Comparison of ENCODE assay signal across 11 cellular contexts in genomic region chr4:187478292-187479205, GRCh38.
DNase-seq lines count a peak whose midpoint lies in the region; ATAC-seq and TF ChIP-seq lines count a peak whose summit lies in the region.
"Had no signal": no experiment of that assay in that cellular context is flagged by ENCODE, and none has a peak within 500 bp of the region (broad histone marks: within the 10 kb centered on the region; RNA-seq: fewer than 3 reads in every experiment).

No MANE protein-coding gene starts in this region.

- no TSS peak for BruUV-seq in MCF 10A (replicated peaks; lab: Mats Ljungman, UMichigan)

- no peak for ATAC-seq in GM21526 (IDR thresholded peaks at IDR 0.05; ENCODE audit: low FRiP score, unreplicated experiment)
- no peak for ATAC-seq in stimulated activated effector memory CD8-positive, alpha-beta T cell treated with anti-CD3 and anti-CD28 coated beads, Interleukin-12 subunit alpha, Interleukin-12 subunit beta, amount 100 ng/mL, for 72 hours
- ATAC-seq: activated CD4-positive, CD25-positive, alpha-beta regulatory T cell treated with anti-CD3 and anti-CD28 coated beads, Interleukin-2, amount 50 U/mL, for 24 hours had no signal

- POLR2A ChIA-PET in MCF 10A (lab: Yijun Ruan, JAX): interaction anchor here (0.6 to 1.1 kb wide), 4 partner anchors 10 to 1364 kb away, joined by 3 to 4 read pairs (median 3); no protein-coding TSS in a partner anchor

- peak overlapping the region in 1 of 3 donors; percentile 8 for H3K4me3 ChIP-seq in breast epithelium
- no peak overlapping the region for H3K4me3 ChIP-seq in transverse colon

- H3K4me1 ChIP-seq in breast epithelium (peaks cover 0 to 3% of the 10 kb centered on the region in 2 donors), transverse colon (peaks cover 0 to 19% (median 6%) of the 10 kb centered on the region in 4 donors)

- H3K4me1 Mint-ChIP-seq in MCF 10A (ENCODE audit: insufficient read depth, unreplicated experiment): peaks cover 22% of the 10 kb centered on the region
- H3K4me1 Mint-ChIP-seq in stimulated activated effector memory CD8-positive, alpha-beta T cell treated with anti-CD3 and anti-CD28 coated beads, Interleukin-12 subunit alpha, Interleukin-12 subunit beta, amount 100 ng/mL, for 72 hours: no peaks in the 10 kb centered on the region

- no peaks in the 10 kb centered on the region for H3K9me3 Mint-ChIP-seq in MCF 10A (ENCODE audit: unreplicated experiment)
- H3K9me3 Mint-ChIP-seq in stimulated activated effector memory CD8-positive, alpha-beta T cell treated with anti-CD3 and anti-CD28 coated beads, Interleukin-12 subunit alpha, Interleukin-12 subunit beta, amount 100 ng/mL, for 72 hours: peaks cover 18% of the 10 kb centered on the region

- in situ Hi-C loops in transverse colon (cut with MboI; ENCODE audit: low pct_ligation_motif_present in 1 of 4, low pct_unique_long_range_greater_than_20kb in 1 of 4, low sequenced_read_pairs in 3 of 4): no loop called here

- no peaks in the 10 kb centered on the region for H3K36me3 Mint-ChIP-seq in MCF 10A (ENCODE audit: insufficient read depth, unreplicated experiment)
- no peaks in the 10 kb centered on the region for H3K36me3 Mint-ChIP-seq in stimulated activated effector memory CD8-positive, alpha-beta T cell treated with anti-CD3 and anti-CD28 coated beads, Interleukin-12 subunit alpha, Interleukin-12 subunit beta, amount 100 ng/mL, for 72 hours

- CTCF ChIA-PET in MCF 10A (lab: Yijun Ruan, JAX): interaction anchor here (1.2 kb wide), 1 partner anchor 14 kb away, joined by 3 read pairs; no protein-coding TSS in a partner anchor

- intact Hi-C loops in MCF 10A (cut with micrococcal nuclease) (no loop called here), breast epithelium (cut with DNase I; ENCODE audit: low total_unique reads) (no loop called here), transverse colon (cut with DNase I; ENCODE audit: low total_unique reads) (no loop called here)

- WGBS in transverse colon (ENCODE audit: low coverage in 1 of 2), 2 donors: 42 to 47% methylated on average over 17 to 20 of the region's 20 CpGs

- TF ChIP-seq CTCF in MCF 10A (IDR thresholded peaks at IDR 0.05; ENCODE audit: unreplicated experiment): no peak
- TF ChIP-seq CTCF in breast epithelium (IDR thresholded peaks at IDR 0.05): no peak
- TF ChIP-seq CTCF in transverse colon (IDR thresholded peaks at IDR 0.05): no peak

- H3K27me3 ChIP-seq in breast epithelium (no peaks in the 10 kb centered on the region), transverse colon (no peaks in the 10 kb centered on the region)

- no peak for TF ChIP-seq EP300 in transverse colon (IDR thresholded peaks at IDR 0.05; ENCODE audit: low read depth)

- no peaks in the 10 kb centered on the region for H3K27me3 Mint-ChIP-seq in MCF 10A (ENCODE audit: insufficient read depth, unreplicated experiment)

- peak; percentile 84 for DNase-seq in MCF 10A (ENCODE audit: unreplicated experiment)
- no peak for DNase-seq in breast epithelium (ENCODE audit: low spot score in 2 of 2)
- peak; percentile 78 for DNase-seq in brain pericyte (ENCODE audit: low read depth, low spot score)
- DNase-seq in kidney glomerular epithelial cell (lab: John Stamatoyannopoulos, UW): peak; percentile 52
- DNase-seq in transverse colon: no peak
- no peak for DNase-seq in stimulated activated effector memory CD8-positive, alpha-beta T cell treated with anti-CD3 and anti-CD28 coated beads, Interleukin-12 subunit alpha, Interleukin-12 subunit beta, amount 100 ng/mL, for 72 hours (ENCODE audit: low spot score in 2 of 2)
- DNase-seq in globus pallidus (ENCODE audit: low spot score): no peak
- DNase-seq: 8988T, amygdala had no signal

- H3K36me3 ChIP-seq in breast epithelium: no peaks in the 10 kb centered on the region
- H3K36me3 ChIP-seq in transverse colon: no peaks in the 10 kb centered on the region

- TF ChIP-seq POLR2A in breast epithelium (IDR thresholded peaks at IDR 0.05): no peak
- TF ChIP-seq POLR2A in transverse colon (IDR thresholded peaks at IDR 0.05): no peak

- H3K27ac ChIP-seq in breast epithelium (peak overlapping the region in 1 of 2 donors; percentile 52), transverse colon (peak overlapping the region; percentile 44 to 71 (median 54))

- H3K9me3 ChIP-seq in breast epithelium (no peaks in the 10 kb centered on the region), transverse colon (no peaks in the 10 kb centered on the region)

- H3K27ac Mint-ChIP-seq in MCF 10A (ENCODE audit: low read depth, unreplicated experiment): peak overlapping the region; percentile 32
- no peak overlapping the region for H3K27ac Mint-ChIP-seq in stimulated activated effector memory CD8-positive, alpha-beta T cell treated with anti-CD3 and anti-CD28 coated beads, Interleukin-12 subunit alpha, Interleukin-12 subunit beta, amount 100 ng/mL, for 72 hours

- H3K4me3 Mint-ChIP-seq in MCF 10A (ENCODE audit: unreplicated experiment): no peak overlapping the region
- H3K4me3 Mint-ChIP-seq in stimulated activated effector memory CD8-positive, alpha-beta T cell treated with anti-CD3 and anti-CD28 coated beads, Interleukin-12 subunit alpha, Interleukin-12 subunit beta, amount 100 ng/mL, for 72 hours: no peak overlapping the region

Comparison
In these comparisons a context has a peak if more than half of its experiments do, and no peak if none do; other contexts are left out.
1. DNase-seq: peak in MCF 10A (single experiment), brain pericyte (single experiment) and kidney glomerular epithelial cell (single experiment); none in breast epithelium (0 of 2), transverse colon (single experiment), stimulated activated effector memory CD8-positive, alpha-beta T cell treated with anti-CD3 and anti-CD28 coated beads, Interleukin-12 subunit alpha, Interleukin-12 subunit beta, amount 100 ng/mL, for 72 hours (0 of 2) and globus pallidus (single experiment).